15 cellular contexts compared by ENCODE assay signal in the genomic region with DNA sequence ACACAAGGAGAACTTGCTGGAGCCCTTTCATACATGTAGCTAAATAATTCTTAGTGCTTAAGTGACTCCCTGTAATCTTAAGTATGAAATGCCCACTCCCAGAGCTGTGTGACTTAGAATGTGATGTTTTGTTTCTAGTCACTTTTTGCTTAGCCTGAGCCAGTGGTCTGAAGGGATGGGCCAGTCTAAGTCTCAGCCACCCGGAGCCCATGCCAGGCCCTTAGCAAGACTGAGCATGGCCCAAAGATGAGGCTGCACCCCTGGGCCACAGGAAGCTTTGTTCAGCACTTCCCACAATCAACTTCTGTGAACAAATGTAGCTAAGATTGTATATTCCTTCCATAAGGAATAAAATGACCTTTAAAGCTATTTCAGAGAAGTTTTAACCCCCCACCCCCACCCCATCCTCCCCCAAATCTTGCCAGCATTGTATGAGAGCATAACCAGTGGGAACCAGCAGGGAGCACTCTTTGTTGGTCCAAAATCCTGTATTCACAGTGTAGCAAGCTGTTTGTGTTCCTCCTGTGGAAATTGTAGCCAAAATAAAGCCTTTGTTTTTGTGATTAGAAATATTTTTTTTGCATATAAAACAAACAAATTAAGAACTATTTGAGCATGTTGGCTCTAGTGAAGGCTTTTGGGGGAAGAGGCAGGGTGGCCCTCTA.
A peak's percentile ranks its signal among the peaks of the same experiment; 100 is the strongest.
DNase-seq lines count a peak whose midpoint lies in the region; ATAC-seq and TF ChIP-seq lines count a peak whose summit lies in the region.
"Had no signal": no experiment of that assay in that cellular context is flagged by ENCODE, and none has a peak within 500 bp of the region (broad histone marks: within the 10 kb centered on the region; RNA-seq: fewer than 3 reads in every experiment).

No MANE protein-coding gene starts in this region.

- H3K36me3 ChIP-seq in GM23338 (ENCODE audit: insufficient read depth): peaks cover 44% of the 10 kb centered on the region

- DNase-seq in 8988T (peak; percentile 35), GM23338 (ENCODE audit: low spot score) (peak; percentile 38), amniotic epithelial cell (ENCODE audit: low read depth) (peak; percentile 8), hepatic stellate cell (ENCODE audit: low spot score) (peak; percentile 17), NCI-H1417 treated with DMSO at 0.1 percent for 48 hours (lab: John Stamatoyannopoulos, UW) (no peak), mesenteric fat pad (ENCODE audit: low spot score) (no peak), NCI-H226 (no peak)
- DNase-seq in stimulated activated naive B cell treated with anti-CD40 and anti-IgM and Interleukin-4, amounts not matched to agents 10 μg/mL and 1 μg/mL and 100 μg/mL, for 72 hours: no peak
- DNase-seq: activated CD8-positive, alpha-beta T cell treated with anti-CD3 and anti-CD28 coated beads, Interleukin-2, amount 10 ng/mL, durations not matched to agents 7 days and 5 days; activated naive CD8-positive, alpha-beta T cell treated with anti-CD3 and anti-CD28 coated beads, Interleukin-2, amount 50 U/mL, for 24 hours; NCI-H510A; retina; transverse colon had no signal

- H3K27me3 Mint-ChIP-seq in GM23338 (ENCODE audit: insufficient read depth, low read depth, poor library complexity): peaks cover under 1% of the 10 kb centered on the region
- no peaks in the 10 kb centered on the region for H3K27me3 Mint-ChIP-seq in stimulated activated naive B cell treated with anti-CD40 and anti-IgM and Interleukin-4, amounts not matched to agents 10 μg/mL and 1 μg/mL and 100 μg/mL, for 72 hours
- H3K27me3 Mint-ChIP-seq: activated naive CD8-positive, alpha-beta T cell treated with anti-CD3 and anti-CD28 coated beads, Interleukin-2, amount 50 U/mL, for 24 hours had no signal

- H3K9me2 ChIP-seq in GM23338 (ENCODE audit: insufficient read depth): no peaks in the 10 kb centered on the region

- H3F3A ChIP-seq in GM23338 (replicated peaks; ENCODE audit: low read depth): peaks cover 6% of the 10 kb centered on the region; the same call in 1 of the 2 replicates

- peaks cover 4% of the 10 kb centered on the region for H4K20me1 ChIP-seq in GM23338 (replicated peaks; ENCODE audit: insufficient read depth)

- H3K27ac Mint-ChIP-seq in GM23338: no peak overlapping the region; the same call in 1 of the 2 replicates
- H3K27ac Mint-ChIP-seq in stimulated activated naive B cell treated with anti-CD40 and anti-IgM and Interleukin-4, amounts not matched to agents 10 μg/mL and 1 μg/mL and 100 μg/mL, for 72 hours: no peak overlapping the region
- H3K27ac Mint-ChIP-seq: activated CD8-positive, alpha-beta T cell treated with anti-CD3 and anti-CD28 coated beads, Interleukin-2, amount 10 ng/mL, durations not matched to agents 7 days and 5 days; activated naive CD8-positive, alpha-beta T cell treated with anti-CD3 and anti-CD28 coated beads, Interleukin-2, amount 50 U/mL, for 24 hours had no signal

- no peak overlapping the region for H3K4me3 Mint-ChIP-seq in GM23338
- H3K4me3 Mint-ChIP-seq in stimulated activated naive B cell treated with anti-CD40 and anti-IgM and Interleukin-4, amounts not matched to agents 10 μg/mL and 1 μg/mL and 100 μg/mL, for 72 hours: no peak overlapping the region
- H3K4me3 Mint-ChIP-seq: activated CD8-positive, alpha-beta T cell treated with anti-CD3 and anti-CD28 coated beads, Interleukin-2, amount 10 ng/mL, durations not matched to agents 7 days and 5 days; activated naive CD8-positive, alpha-beta T cell treated with anti-CD3 and anti-CD28 coated beads, Interleukin-2, amount 50 U/mL, for 24 hours had no signal

- no peak overlapping the region for H3K4me3 ChIP-seq in GM23338
- H3K4me3 ChIP-seq: transverse colon had no signal

- H3K27me3 ChIP-seq in GM23338 (ENCODE audit: insufficient read depth): no peaks in the 10 kb centered on the region
- H3K27me3 ChIP-seq: transverse colon had no signal

- peak; percentile 51 to 52 for TF ChIP-seq CTCF in GM23338 (conservative IDR thresholded peaks at IDR 0.05; ENCODE audit: low read depth in 2 of 2)

- H3K36me3 Mint-ChIP-seq in GM23338 (ENCODE audit: low read depth): peaks cover 91% of the 10 kb centered on the region
- H3K36me3 Mint-ChIP-seq in stimulated activated naive B cell treated with anti-CD40 and anti-IgM and Interleukin-4, amounts not matched to agents 10 μg/mL and 1 μg/mL and 100 μg/mL, for 72 hours: peaks cover 42 to 81% of the 10 kb centered on the region in 2 donors

- H3K27ac ChIP-seq in GM23338 (ENCODE audit: low read depth): peak overlapping the region; percentile 75; the same call in 1 of the 2 replicates
- H3K27ac ChIP-seq: C4-2B, epithelial cell of prostate, transverse colon had no signal

- peak; percentile 56 for ATAC-seq in GM23338
- ATAC-seq in stimulated activated naive B cell treated with anti-CD40 and anti-IgM and Interleukin-4, amounts not matched to agents 10 μg/mL and 1 μg/mL and 100 μg/mL, for 72 hours (replicated peaks): no peak
- ATAC-seq: activated CD8-positive, alpha-beta T cell treated with anti-CD3 and anti-CD28 coated beads, Interleukin-2, amount 10 ng/mL, durations not matched to agents 7 days and 5 days; activated naive CD8-positive, alpha-beta T cell treated with anti-CD3 and anti-CD28 coated beads, Interleukin-2, amount 50 U/mL, for 24 hours had no signal

- no peak overlapping the region for H2AFZ ChIP-seq in GM23338

- H3K4me1 Mint-ChIP-seq in GM23338: peaks cover 4% of the 10 kb centered on the region; the same call in 2 of the 3 replicates
- H3K4me1 Mint-ChIP-seq in stimulated activated naive B cell treated with anti-CD40 and anti-IgM and Interleukin-4, amounts not matched to agents 10 μg/mL and 1 μg/mL and 100 μg/mL, for 72 hours: peaks cover 2 to 5% of the 10 kb centered on the region in 2 donors
- H3K4me1 Mint-ChIP-seq: activated naive CD8-positive, alpha-beta T cell treated with anti-CD3 and anti-CD28 coated beads, Interleukin-2, amount 50 U/mL, for 24 hours had no signal

- H3K4me2 ChIP-seq in GM23338: no peak overlapping the region

- no peaks in the 10 kb centered on the region for H3K4me1 ChIP-seq in GM23338 (ENCODE audit: insufficient read depth)
- H3K4me1 ChIP-seq: transverse colon had no signal

- H3K9me3 Mint-ChIP-seq in GM23338: no peaks in the 10 kb centered on the region; the same call in 1 of the 3 replicates
- H3K9me3 Mint-ChIP-seq in stimulated activated naive B cell treated with anti-CD40 and anti-IgM and Interleukin-4, amounts not matched to agents 10 μg/mL and 1 μg/mL and 100 μg/mL, for 72 hours: no peaks in the 10 kb centered on the region
- H3K9me3 Mint-ChIP-seq: activated naive CD8-positive, alpha-beta T cell treated with anti-CD3 and anti-CD28 coated beads, Interleukin-2, amount 50 U/mL, for 24 hours had no signal

- H3K79me2 ChIP-seq in GM23338 (replicated peaks; ENCODE audit: insufficient read depth): 0 out of 2 replicates have a peak, but pooled peaks cover 3% of the 10 kb centered on the region

TF ChIP-seq in GM23338, 12 proteins besides CTCF, POLR2A, EP300 and RAD21 (continues in another document):
- TF ChIP-seq EZH2phosphoT487 (IDR thresholded peaks at IDR 0.05; ENCODE audit: unreplicated experiment): no peak

Comparison
In these comparisons a context has a peak if more than half of its experiments do, and no peak if none do; other contexts are left out.
1. DNase-seq: peak in 8988T (single experiment), GM23338 (single experiment), amniotic epithelial cell (single experiment) and hepatic stellate cell (single experiment); none in NCI-H1417 treated with DMSO at 0.1 percent for 48 hours (single experiment), mesenteric fat pad (single experiment), NCI-H226 (single experiment) and stimulated activated naive B cell treated with anti-CD40 and anti-IgM and Interleukin-4, amounts not matched to agents 10 μg/mL and 1 μg/mL and 100 μg/mL, for 72 hours (single experiment).